In genomic region chr4:175657571-175657970, GRCh38 we compare ENCODE assay signal across 12 cellular contexts.
DNase-seq lines count a peak whose midpoint lies in the region; ATAC-seq and TF ChIP-seq lines count a peak whose summit lies in the region.
"Had no signal": no experiment of that assay in that cellular context is flagged by ENCODE, and none has a peak within 500 bp of the region (broad histone marks: within the 10 kb centered on the region; RNA-seq: fewer than 3 reads in every experiment).

No MANE protein-coding gene starts in this region.

- TF ChIP-seq POLR2A in HCT116 (IDR thresholded peaks at IDR 0.05; ENCODE audit: borderline replicate concordance, extremely low read depth, insufficient read depth, insufficient read length) = no peak

- no peaks in the 10 kb centered on the region for H3K79me2 ChIP-seq in HCT116 (ENCODE audit: insufficient read depth, low read length)

- no peak overlapping the region for H3K9ac ChIP-seq in HCT116 (ENCODE audit: low read length)
- no peak overlapping the region for H3K9ac ChIP-seq in adipocyte (ENCODE audit: low read length)
- H3K9ac ChIP-seq: BLaER1 treated with 17β-estradiol and CSF1 and Interleukin-3, amounts not matched to agents 10 nM and 100 nM had no signal

- peak; percentile 47 for TF ChIP-seq RAD21 in HCT116 (IDR thresholded peaks at IDR 0.05; ENCODE audit: low read depth)

- no peaks in the 10 kb centered on the region for H3K4me1 ChIP-seq in HCT116 (ENCODE audit: control insufficient read depth in 1 of 2, insufficient read depth in 2 of 2, low read length in 2 of 2)
- no peaks in the 10 kb centered on the region for H3K4me1 ChIP-seq in adipocyte (ENCODE audit: control insufficient read depth, insufficient read depth, low read length)
- H3K4me1 ChIP-seq: BLaER1 treated with 17β-estradiol and CSF1 and Interleukin-3, amounts not matched to agents 10 nM and 100 nM had no signal

- no peaks in the 10 kb centered on the region for H3K36me3 ChIP-seq in HCT116 (ENCODE audit: control insufficient read depth in 1 of 2, insufficient read depth in 2 of 2, low read length in 2 of 2)
- H3K36me3 ChIP-seq in adipocyte (ENCODE audit: control insufficient read depth, insufficient read depth, low read length, severe bottlenecking) = no peaks in the 10 kb centered on the region
- H3K36me3 ChIP-seq: BLaER1 treated with 17β-estradiol and CSF1 and Interleukin-3, amounts not matched to agents 10 nM and 100 nM had no signal

- no peak overlapping the region for H3K27ac ChIP-seq in HCT116 (ENCODE audit: low read depth, low read length)
- H3K27ac ChIP-seq: BLaER1 treated with 17β-estradiol and CSF1 and Interleukin-3, amounts not matched to agents 10 nM and 100 nM had no signal

- H3K4me2 ChIP-seq in HCT116 (ENCODE audit: low read length) = no peak overlapping the region
- H3K4me2 ChIP-seq: BLaER1 treated with 17β-estradiol and CSF1 and Interleukin-3, amounts not matched to agents 10 nM and 100 nM had no signal

- no peak for DNase-seq in HCT116 (ENCODE audit: low read depth, low spot score)
- peak; percentile 10 for DNase-seq in M059J (ENCODE audit: low read depth)
- DNase-seq in adipocyte (ENCODE audit: low read depth) = peak; percentile 31
- DNase-seq in retinal pigment epithelial cell (ENCODE audit: low read depth) = no peak
- no peak for DNase-seq in activated CD8-positive, alpha-beta memory T cell treated with anti-CD3 and anti-CD28 coated beads, Interleukin-2, amount 50 U/mL, for 48 hours
- no peak for DNase-seq in cardiac septum (ENCODE audit: low spot score)
- DNase-seq: NCI-H1092, NCI-H1694, NCI-H446, NCI-H774 had no signal

- H3K9me2 ChIP-seq in HCT116 (ENCODE audit: insufficient read depth) = no peaks in the 10 kb centered on the region

- TF ChIP-seq CTCF in HCT116 (IDR thresholded peaks at IDR 0.05 in 2 of 3, conservative IDR thresholded peaks at IDR 0.05 in 1 of 3; ENCODE audit: borderline replicate concordance in 1 of 3, insufficient read depth in 1 of 3, low read depth in 2 of 3, low read length in 2 of 3) (no peak; a peak in 1 of 6 replicates), retinal pigment epithelial cell (conservative IDR thresholded peaks at IDR 0.05; ENCODE audit: low read depth, low read length) (peak; percentile 11)

- BruUV-seq in HCT116 (replicated peaks; lab: Mats Ljungman, UMichigan) = no TSS peak

- H4K20me1 ChIP-seq in HCT116 (ENCODE audit: insufficient read depth) = no peaks in the 10 kb centered on the region
- H4K20me1 ChIP-seq: BLaER1 treated with 17β-estradiol and CSF1 and Interleukin-3, amounts not matched to agents 10 nM and 100 nM had no signal

- no peak overlapping the region for H3K4me3 ChIP-seq in HCT116 (replicated peaks in 1 of 2; ENCODE audit: low read depth in 1 of 2, low read length in 2 of 2)
- H3K4me3 ChIP-seq in adipocyte (ENCODE audit: low read length) = no peak overlapping the region
- H3K4me3 ChIP-seq in retinal pigment epithelial cell (ENCODE audit: low read length) = no peak overlapping the region
- H3K4me3 ChIP-seq: BLaER1 treated with 17β-estradiol and CSF1 and Interleukin-3, amounts not matched to agents 10 nM and 100 nM had no signal

- H3K9me3 ChIP-seq in HCT116 (ENCODE audit: control insufficient read depth in 1 of 2, insufficient read depth in 1 of 2, low read depth in 1 of 2, low read length in 2 of 2) = no peaks in the 10 kb centered on the region
- no peaks in the 10 kb centered on the region for H3K9me3 ChIP-seq in adipocyte (ENCODE audit: control insufficient read depth, low read length)
- H3K9me3 ChIP-seq: BLaER1 treated with 17β-estradiol and CSF1 and Interleukin-3, amounts not matched to agents 10 nM and 100 nM had no signal

- ATAC-seq in HCT116 (peak; percentile 49), HG03439 (IDR thresholded peaks at IDR 0.05; ENCODE audit: unreplicated experiment) (no peak)

- intact Hi-C loops in HCT116 (cut with micrococcal nuclease) (loop anchor here (10.0 kb wide), 1 partner anchor 237 kb away; no protein-coding TSS in a partner anchor), cardiac septum (cut with DNase I) (no loop called here)

- H3K27me3 ChIP-seq in HCT116 (ENCODE audit: insufficient read depth, low read length) (no peaks in the 10 kb centered on the region), adipocyte (replicated peaks; ENCODE audit: control insufficient read depth, insufficient read depth, low read length) (no peaks in the 10 kb centered on the region)
- H3K27me3 ChIP-seq: BLaER1 treated with 17β-estradiol and CSF1 and Interleukin-3, amounts not matched to agents 10 nM and 100 nM had no signal

- RAD21 ChIA-PET in HCT116 (lab: Charles Lee; ENCODE audit: low non-redundant PET in 1 of 2, low total read pairs in 2 of 2, uncharacterized antibody in 2 of 2, unreplicated experiment in 2 of 2) = no interaction called here

- no peak overlapping the region for H2AFZ ChIP-seq in HCT116 (ENCODE audit: low read depth, low read length, poor library complexity, severe bottlenecking)

- POLR2A ChIA-PET in HCT116 (lab: Charles Lee) = no interaction called here

- CTCF ChIA-PET in HCT116 (lab: Charles Lee) = no interaction called here

TF ChIP-seq in HCT116, 20 proteins besides CTCF, POLR2A, EP300 and RAD21:
- TF ChIP-seq CEBPB (IDR thresholded peaks at IDR 0.05; ENCODE audit: low read depth) = peak; percentile 59; the same call in 1 of the 2 replicates
- no peak for TF ChIP-seq REST (IDR thresholded peaks at IDR 0.05; ENCODE audit: low read depth)
TF ChIP-seq in HCT116: peak in this region for 1.

Comparison
In these comparisons a context has a peak if more than half of its experiments do, and no peak if none do; other contexts are left out.
1. DNase-seq: peak in M059J (single experiment) and adipocyte (single experiment); none in HCT116 (single experiment), retinal pigment epithelial cell (single experiment), activated CD8-positive, alpha-beta memory T cell treated with anti-CD3 and anti-CD28 coated beads, Interleukin-2, amount 50 U/mL, for 48 hours (single experiment) and cardiac septum (single experiment).